In genomic region chr15:51311510-51311909, GRCh38 we compare ENCODE assay signal across 1 cellular context.
A peak's percentile ranks its signal among the peaks of the same experiment; 100 is the strongest.
TF ChIP-seq lines count a peak whose summit lies in the region.

No MANE protein-coding gene starts in this region.

TF ChIP-seq in HepG2, 621 proteins besides CTCF, POLR2A, EP300 and RAD21 (continued from another document):
- TF ChIP-seq POLR2AphosphoS5 (IDR thresholded peaks at IDR 0.05; ENCODE audit: low read depth, low read length) (0 out of 2 replicates have a peak, but pooled peaks have one; percentile 29), ZNF850 (CRISPR knock-in tag; conservative IDR thresholded peaks at IDR 0.05) (no peak), HNF4G (IDR thresholded peaks at IDR 0.05; ENCODE audit: borderline replicate concordance, low read depth, low read length) (peak; percentile 31; the same call in 1 of the 2 replicates), HNF4G (CRISPR knock-in tag; IDR thresholded peaks at IDR 0.05; ENCODE audit: borderline replicate concordance, low read depth) (no peak), SRSF4 (IDR thresholded peaks at IDR 0.05; ENCODE audit: low read depth, low read length, poor library complexity, severe bottlenecking) (no peak), ZNF292 (CRISPR knock-in tag; IDR thresholded peaks at IDR 0.05; ENCODE audit: borderline replicate concordance, low read depth) (no peak), JUND (CRISPR knock-in tag; IDR thresholded peaks at IDR 0.05) (no peak), MIER3 (CRISPR knock-in tag; IDR thresholded peaks at IDR 0.05; ENCODE audit: borderline replicate concordance) (no peak), TFDP1 (CRISPR knock-in tag; IDR thresholded peaks at IDR 0.05; ENCODE audit: borderline replicate concordance) (0 out of 2 replicates have a peak, but pooled peaks have one; percentile 14), ZFY (CRISPR knock-in tag; IDR thresholded peaks at IDR 0.05) (no peak), SRF (IDR thresholded peaks at IDR 0.05; ENCODE audit: low read depth, low read length) (no peak), ZFP41 (CRISPR knock-in tag; IDR thresholded peaks at IDR 0.05; ENCODE audit: borderline replicate concordance) (no peak), ZSCAN31 (CRISPR knock-in tag; IDR thresholded peaks at IDR 0.05; ENCODE audit: low read depth) (no peak), KDM6A (CRISPR knock-in tag; IDR thresholded peaks at IDR 0.05; ENCODE audit: low read depth) (0 out of 2 replicates have a peak, but pooled peaks have one; percentile 27), ARNTL (CRISPR knock-in tag; IDR thresholded peaks at IDR 0.05) (no peak)
- TF ChIP-seq, protein P1, sequence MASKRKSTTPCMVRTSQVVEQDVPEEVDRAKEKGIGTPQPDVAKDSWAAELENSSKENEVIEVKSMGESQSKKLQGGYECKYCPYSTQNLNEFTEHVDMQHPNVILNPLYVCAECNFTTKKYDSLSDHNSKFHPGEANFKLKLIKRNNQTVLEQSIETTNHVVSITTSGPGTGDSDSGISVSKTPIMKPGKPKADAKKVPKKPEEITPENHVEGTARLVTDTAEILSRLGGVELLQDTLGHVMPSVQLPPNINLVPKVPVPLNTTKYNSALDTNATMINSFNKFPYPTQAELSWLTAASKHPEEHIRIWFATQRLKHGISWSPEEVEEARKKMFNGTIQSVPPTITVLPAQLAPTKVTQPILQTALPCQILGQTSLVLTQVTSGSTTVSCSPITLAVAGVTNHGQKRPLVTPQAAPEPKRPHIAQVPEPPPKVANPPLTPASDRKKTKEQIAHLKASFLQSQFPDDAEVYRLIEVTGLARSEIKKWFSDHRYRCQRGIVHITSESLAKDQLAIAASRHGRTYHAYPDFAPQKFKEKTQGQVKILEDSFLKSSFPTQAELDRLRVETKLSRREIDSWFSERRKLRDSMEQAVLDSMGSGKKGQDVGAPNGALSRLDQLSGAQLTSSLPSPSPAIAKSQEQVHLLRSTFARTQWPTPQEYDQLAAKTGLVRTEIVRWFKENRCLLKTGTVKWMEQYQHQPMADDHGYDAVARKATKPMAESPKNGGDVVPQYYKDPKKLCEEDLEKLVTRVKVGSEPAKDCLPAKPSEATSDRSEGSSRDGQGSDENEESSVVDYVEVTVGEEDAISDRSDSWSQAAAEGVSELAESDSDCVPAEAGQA (IDR thresholded peaks at IDR 0.05; ENCODE audit: low read depth): no peak
- TF ChIP-seq, protein P1 (CRISPR knock-in tag; IDR thresholded peaks at IDR 0.05; ENCODE audit: borderline replicate concordance): no peak
